Comparison of ENCODE assay signal across 15 cellular contexts in genomic region chr2:19217203-19217602, GRCh38.
A peak's percentile ranks its signal among the peaks of the same experiment; 100 is the strongest.
DNase-seq lines count a peak whose midpoint lies in the region; ATAC-seq and TF ChIP-seq lines count a peak whose summit lies in the region.
"Had no signal": no experiment of that assay in that cellular context is flagged by ENCODE, and none has a peak within 500 bp of the region (broad histone marks: within the 10 kb centered on the region; RNA-seq: fewer than 3 reads in every experiment).

No MANE protein-coding gene starts in this region.

- H3K79me1 ChIP-seq in IMR-90 (ENCODE audit: low read depth in 1 of 2, low read length in 2 of 2) = no peaks in the 10 kb centered on the region
- H3K79me1 ChIP-seq in mesenchymal stem cell (replicated peaks; ENCODE audit: low read length, poor library complexity, severe bottlenecking) = no peaks in the 10 kb centered on the region

- DNase-seq in AG04450 (ENCODE audit: low read depth, low spot score) (peak; percentile 13), IMR-90 (no peak), choroid plexus epithelial cell (ENCODE audit: low read depth) (peak; percentile 27), mesenchymal stem cell (peak; percentile 6), SHP77 treated with DMSO at 0.1 percent for 48 hours (lab: John Stamatoyannopoulos, UW) (no peak), HT-29 (ENCODE audit: low spot score) (no peak), mucosa of descending colon (no peak)
- DNase-seq: CD4-positive, CD25-positive, alpha-beta regulatory T cell; DMS79; GOT3; H9 had no signal

- TF ChIP-seq CTCF in AG04450 (IDR thresholded peaks at IDR 0.05; ENCODE audit: low read depth, low read length) (no peak), IMR-90 (conservative IDR thresholded peaks at IDR 0.05; ENCODE audit: low read depth, low read length) (no peak), choroid plexus epithelial cell (conservative IDR thresholded peaks at IDR 0.05; ENCODE audit: low read depth, low read length) (no peak), mucosa of descending colon (IDR thresholded peaks at IDR 0.05) (no peak)

- H3K14ac ChIP-seq in IMR-90 (replicated peaks; ENCODE audit: low read depth, low read length) (no peak overlapping the region), mesenchymal stem cell (ENCODE audit: low read length in 2 of 2) (no peak overlapping the region)

- H2AFZ ChIP-seq in IMR-90 (replicated peaks; ENCODE audit: low read length, poor library complexity) (no peak overlapping the region), mesenchymal stem cell (ENCODE audit: low read depth, low read length) (no peak overlapping the region)

- H4K5ac ChIP-seq in IMR-90 (ENCODE audit: low read depth, low read length) = peak overlapping the region; percentile 62

- CTCF ChIA-PET in AG04450 (lab: Charles Lee) (interaction anchor here (0.6 to 0.7 kb wide), 2 partner anchors 22 to 475 kb away, joined by 3 read pairs; no protein-coding TSS in a partner anchor), IMR-90 (lab: Yijun Ruan, JAX) (no interaction called here)

- H3K36me3 ChIP-seq in IMR-90 (ENCODE audit: control insufficient read depth, insufficient read depth, low read length) = no peaks in the 10 kb centered on the region
- no peaks in the 10 kb centered on the region for H3K36me3 ChIP-seq in mesenchymal stem cell (ENCODE audit: control insufficient read depth in 1 of 2, insufficient read depth in 2 of 2, low read depth in 1 of 2, low read length in 2 of 2)
- H3K36me3 ChIP-seq in mucosa of descending colon (ENCODE audit: low read depth) = no peaks in the 10 kb centered on the region
- H3K36me3 ChIP-seq: BLaER1 treated with 17β-estradiol and CSF1 and Interleukin-3, amounts not matched to agents 10 nM and 100 nM had no signal

- peak overlapping the region; percentile 41; the same call in 1 of the 2 replicates for H3K4ac ChIP-seq in IMR-90 (ENCODE audit: low read depth, low read length)
- no peak overlapping the region for H3K4ac ChIP-seq in mesenchymal stem cell (ENCODE audit: low read depth in 1 of 2, low read length in 2 of 2)

- H3K9me3 ChIP-seq in AG04450 (ENCODE audit: control insufficient read depth, insufficient read depth, low read length) = no peaks in the 10 kb centered on the region
- no peaks in the 10 kb centered on the region for H3K9me3 ChIP-seq in IMR-90 (ENCODE audit: control insufficient read depth, insufficient read depth, low read length)
- no peaks in the 10 kb centered on the region for H3K9me3 ChIP-seq in mesenchymal stem cell (ENCODE audit: control insufficient read depth, low read length)
- no peaks in the 10 kb centered on the region for H3K9me3 ChIP-seq in mucosa of descending colon
- H3K9me3 ChIP-seq: A549; BLaER1 treated with 17β-estradiol and CSF1 and Interleukin-3, amounts not matched to agents 10 nM and 100 nM had no signal

- BruUV-seq in IMR-90 (replicated peaks; lab: Mats Ljungman, UMichigan) = no TSS peak

- no peak for TF ChIP-seq RAD21 in IMR-90 (IDR thresholded peaks at IDR 0.05; ENCODE audit: low read length)

- H4K8ac ChIP-seq in IMR-90 (ENCODE audit: low read depth in 2 of 2, low read length in 2 of 2) = no peak overlapping the region
- no peak overlapping the region for H4K8ac ChIP-seq in mesenchymal stem cell (ENCODE audit: low read length)

- POLR2A ChIA-PET in AG04450 (lab: Yijun Ruan, JAX) = interaction anchor here (0.7 to 1.6 kb wide), 4 partner anchors 19 to 141 kb away, joined by 3 to 7 read pairs (median 4); partner anchors contain the start of gene OSR1
- POLR2A ChIA-PET in IMR-90 (lab: Charles Lee; ENCODE audit: unreplicated experiment) = no interaction called here

- H2AK9ac ChIP-seq in IMR-90 (replicated peaks; ENCODE audit: low read depth, low read length, poor library complexity) = no peak overlapping the region

- intact Hi-C loops in IMR-90 (cut with micrococcal nuclease) = no loop called here
- intact Hi-C loops in mucosa of descending colon (cut with DNase I, micrococcal nuclease) = no loop called here

- H2BK20ac ChIP-seq in IMR-90 (ENCODE audit: low read depth, low read length) = no peak overlapping the region

- in situ Hi-C loops in IMR-90 (cut with MboI; ENCODE audit: low sequenced_read_pairs) = no loop called here

- no peak overlapping the region; the same call in 1 of the 2 replicates for H2AK5ac ChIP-seq in IMR-90 (ENCODE audit: low read depth, low read length)
- no peak overlapping the region for H2AK5ac ChIP-seq in mesenchymal stem cell (ENCODE audit: low read length, severe bottlenecking)

- ATAC-seq in IMR-90 (ENCODE audit: low read depth) (peak; percentile 78), mucosa of descending colon (no peak)
- ATAC-seq: A549, GM12878, K562 had no signal

- H4K91ac ChIP-seq in IMR-90 (ENCODE audit: insufficient read depth, low read depth, low read length) (no peak overlapping the region), mesenchymal stem cell (ENCODE audit: low read length) (no peak overlapping the region)

- dilution Hi-C loops in IMR-90 (cut with HindIII; ENCODE audit: low sequenced_read_pairs, unreplicated experiment) = no loop called here

- H3K56ac ChIP-seq in IMR-90 (ENCODE audit: extremely low read depth, insufficient read depth, low read length) = no peak overlapping the region

- H3K9ac ChIP-seq in IMR-90 (ENCODE audit: low read depth, low read length) (no peak overlapping the region), mesenchymal stem cell (ENCODE audit: low read length) (no peak overlapping the region)
- H3K9ac ChIP-seq: BLaER1 treated with 17β-estradiol and CSF1 and Interleukin-3, amounts not matched to agents 10 nM and 100 nM had no signal

- no peak overlapping the region for H3K23ac ChIP-seq in IMR-90 (ENCODE audit: low read depth, low read length)
- H3K23ac ChIP-seq in mesenchymal stem cell (ENCODE audit: low read length in 2 of 2) = no peak overlapping the region

- H3K18ac ChIP-seq in IMR-90 (ENCODE audit: low read depth, low read length) (peak overlapping the region; percentile 74), mesenchymal stem cell (ENCODE audit: low read depth in 1 of 2, low read length in 2 of 2) (no peak overlapping the region)

- no peak overlapping the region; the same call in 2 of the 3 replicates for H2BK15ac ChIP-seq in IMR-90 (ENCODE audit: low read depth, low read length)
- H2BK15ac ChIP-seq in mesenchymal stem cell (ENCODE audit: low read depth, poor library complexity, severe bottlenecking) = no peak overlapping the region

- H2BK12ac ChIP-seq in mesenchymal stem cell (ENCODE audit: low read length in 2 of 2) = no peak overlapping the region

- H4K20me1 ChIP-seq in IMR-90 (ENCODE audit: insufficient read depth, low read length) = no peaks in the 10 kb centered on the region
- H4K20me1 ChIP-seq: BLaER1 treated with 17β-estradiol and CSF1 and Interleukin-3, amounts not matched to agents 10 nM and 100 nM had no signal

- H3K4me3 ChIP-seq in AG04450 (ENCODE audit: low read depth, low read length) (no peak overlapping the region), IMR-90 (ENCODE audit: insufficient read depth, low read depth, low read length) (no peak overlapping the region), choroid plexus epithelial cell (ENCODE audit: low read depth, low read length) (no peak overlapping the region), mesenchymal stem cell (ENCODE audit: insufficient read depth in 1 of 2, low read depth in 1 of 2, low read length in 2 of 2) (no peak overlapping the region), mucosa of descending colon (no peak overlapping the region)
- H3K4me3 ChIP-seq: A549; BLaER1 treated with 17β-estradiol and CSF1 and Interleukin-3, amounts not matched to agents 10 nM and 100 nM; GM12878; K562 had no signal

- H2BK5ac ChIP-seq in IMR-90 (ENCODE audit: low read depth, low read length, poor library complexity, severe bottlenecking) = peak overlapping the region; percentile 11
- H2BK5ac ChIP-seq in mesenchymal stem cell (ENCODE audit: low read depth, low read length, poor library complexity, severe bottlenecking) = no peak overlapping the region

- TF ChIP-seq POLR2A in IMR-90 (IDR thresholded peaks at IDR 0.05; ENCODE audit: low read depth, low read length) = no peak

- H2BK120ac ChIP-seq in IMR-90 (ENCODE audit: low read depth, low read length) = peak overlapping the region; percentile 19; the same call in 1 of the 2 replicates
- H2BK120ac ChIP-seq in mesenchymal stem cell (ENCODE audit: low read depth, low read length) = no peak overlapping the region

- 0 out of 2 replicates have a peak, but pooled peaks cover 3% of the 10 kb centered on the region for H3K9me1 ChIP-seq in IMR-90 (ENCODE audit: insufficient read depth, low read length)

- H3K27ac ChIP-seq in AG04450 (ENCODE audit: low read depth, low read length) (no peak overlapping the region), IMR-90 (ENCODE audit: insufficient read depth, low read length) (peak overlapping the region; percentile 46; the same call in 1 of the 2 replicates), mesenchymal stem cell (ENCODE audit: low read length, poor library complexity, severe bottlenecking) (no peak overlapping the region)
- H3K27ac ChIP-seq: A549; BLaER1 treated with 17β-estradiol and CSF1 and Interleukin-3, amounts not matched to agents 10 nM and 100 nM had no signal

- H3K4me1 ChIP-seq in IMR-90 (ENCODE audit: control insufficient read depth, insufficient read depth, low read length) (peaks cover 7% of the 10 kb centered on the region; the same call in 1 of the 2 replicates), mesenchymal stem cell (ENCODE audit: control insufficient read depth, insufficient read depth, low read depth, low read length) (peaks cover 2% of the 10 kb centered on the region), mucosa of descending colon (ENCODE audit: low read depth) (no peaks in the 10 kb centered on the region)
- H3K4me1 ChIP-seq: A549; BLaER1 treated with 17β-estradiol and CSF1 and Interleukin-3, amounts not matched to agents 10 nM and 100 nM had no signal

- no peaks in the 10 kb centered on the region for H3K27me3 ChIP-seq in AG04450 (ENCODE audit: control insufficient read depth, insufficient read depth, low read length)
- H3K27me3 ChIP-seq in IMR-90 (ENCODE audit: control insufficient read depth, insufficient read depth, low read length) = no peaks in the 10 kb centered on the region
- H3K27me3 ChIP-seq in mesenchymal stem cell (ENCODE audit: control insufficient read depth in 1 of 2, insufficient read depth in 1 of 2, low read length in 2 of 2) = no peaks in the 10 kb centered on the region
- H3K27me3 ChIP-seq: BLaER1 treated with 17β-estradiol and CSF1 and Interleukin-3, amounts not matched to agents 10 nM and 100 nM had no signal

- H3K4me2 ChIP-seq in IMR-90 (ENCODE audit: low read depth, low read length) (peak overlapping the region; percentile 73), mesenchymal stem cell (ENCODE audit: low read length, poor library complexity, severe bottlenecking) (no peak overlapping the region)
- H3K4me2 ChIP-seq: A549; BLaER1 treated with 17β-estradiol and CSF1 and Interleukin-3, amounts not matched to agents 10 nM and 100 nM had no signal

TF ChIP-seq in IMR-90, 13 proteins besides CTCF, POLR2A, EP300 and RAD21 (continues in another document):
- TF ChIP-seq NFE2L2 (IDR thresholded peaks at IDR 0.05; ENCODE audit: low read depth, low read length) (no peak), RFX5 (IDR thresholded peaks at IDR 0.05; ENCODE audit: low read depth, low read length) (no peak), CEBPB (IDR thresholded peaks at IDR 0.05; ENCODE audit: low read depth, low read length) (no peak)

Comparison
In these comparisons a context has a peak if more than half of its experiments do, and no peak if none do; other contexts are left out.
1. DNase-seq: peak in AG04450 (single experiment), choroid plexus epithelial cell (single experiment) and mesenchymal stem cell (single experiment); none in IMR-90 (single experiment), SHP77 treated with DMSO at 0.1 percent for 48 hours (single experiment), HT-29 (single experiment) and mucosa of descending colon (0 of 3).